In the genomic region with DNA sequence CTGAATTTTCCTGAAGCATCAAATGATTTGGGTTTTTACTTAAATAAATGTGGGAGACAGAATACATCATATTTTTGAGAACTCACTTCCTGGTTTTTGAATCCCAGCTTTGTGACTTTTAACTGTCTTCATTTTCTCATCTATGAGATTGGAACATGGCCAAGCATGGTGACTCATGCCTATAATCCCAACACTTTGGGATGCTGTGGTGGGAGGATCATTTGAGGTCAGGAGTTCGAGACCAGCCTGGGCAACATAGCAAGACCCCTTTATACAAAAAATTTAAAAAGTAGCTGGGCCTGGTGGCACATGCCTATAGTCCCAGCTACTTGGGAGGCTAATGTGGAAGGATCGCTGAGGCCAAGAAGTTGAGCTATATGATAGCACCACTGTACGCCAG, we compare ENCODE assay signal across 17 cellular contexts.
DNase-seq lines count a peak whose midpoint lies in the region; ATAC-seq, FAIRE-seq and TF ChIP-seq lines count a peak whose summit lies in the region.
"Had no signal": no experiment of that assay in that cellular context is flagged by ENCODE, and none has a peak within 500 bp of the region (broad histone marks: within the 10 kb centered on the region; RNA-seq: fewer than 3 reads in every experiment).

No MANE protein-coding gene starts in this region.

- peaks cover 16% of the 10 kb centered on the region; the same call in 1 of the 2 replicates for H4K20me1 ChIP-seq in HepG2 (ENCODE audit: insufficient read depth, low read length)

- in situ Hi-C loops in HepG2 (cut with HindIII; ENCODE audit: extremely low pct_ligation_motif_present, low pct_unique_long_range_greater_than_20kb) = no loop called here
- in situ Hi-C loops in SK-MEL-5 (cut with HindIII; ENCODE audit: low pct_unique_long_range_greater_than_20kb, low sequenced_read_pairs) = no loop called here

- WGBS in HepG2 (ENCODE audit: low lambda C conversion rate) = 97% methylated on average over 3 of the region's 3 CpGs
- 95% methylated on average over 3 of the region's 3 CpGs for WGBS in right lobe of liver (ENCODE audit: insufficient coverage, low coverage, low lambda C conversion rate, missing lambda C conversion rate)

- H3K27me3 Mint-ChIP-seq in CD8-positive, alpha-beta memory T cell = no peaks in the 10 kb centered on the region
- H3K27me3 Mint-ChIP-seq: activated B cell treated with CpG ODN at 0.5 μM for 24 hours; activated naive CD8-positive, alpha-beta T cell treated with anti-CD3 and anti-CD28 coated beads, Interleukin-2, amount 10 ng/mL, durations not matched to agents 7 days and 5 days had no signal

- H3K36me3 ChIP-seq in HepG2 (replicated peaks in 1 of 2; ENCODE audit: control insufficient read depth in 1 of 2, insufficient read depth in 2 of 2, low read length in 2 of 2) (peaks cover 8 to 22% of the 10 kb centered on the region in 2 experiments), right lobe of liver (no peaks in the 10 kb centered on the region)
- H3K36me3 ChIP-seq in CD8-positive, alpha-beta memory T cell (ENCODE audit: insufficient read depth, low read length) = no peaks in the 10 kb centered on the region

- H3K27me3 ChIP-seq in HepG2 (ENCODE audit: control insufficient read depth in 1 of 2, insufficient read depth in 2 of 2, low read length in 2 of 2) (no peaks in the 10 kb centered on the region), right lobe of liver (no peaks in the 10 kb centered on the region)
- H3K27me3 ChIP-seq in CD8-positive, alpha-beta memory T cell (ENCODE audit: insufficient read depth, low read length, poor library complexity, severe bottlenecking) = no peaks in the 10 kb centered on the region
- H3K27me3 ChIP-seq: upper lobe of right lung had no signal

- POLR2A ChIA-PET in HepG2 (lab: Yijun Ruan, JAX) = no interaction called here
- POLR2A ChIA-PET in CD8-positive, alpha-beta memory T cell (lab: Charles Lee) = no interaction called here

- BruUV-seq in HepG2 (replicated peaks; lab: Mats Ljungman, UMichigan) = TSS peak; percentile 5

- no peak overlapping the region for H3K27ac Mint-ChIP-seq in CD8-positive, alpha-beta memory T cell
- H3K27ac Mint-ChIP-seq: activated B cell treated with CpG ODN at 0.5 μM for 24 hours; activated naive CD8-positive, alpha-beta T cell treated with anti-CD3 and anti-CD28 coated beads, Interleukin-2, amount 10 ng/mL, durations not matched to agents 7 days and 5 days had no signal

- FAIRE-seq in HepG2 (lab: Jason Lieb, UNC) = no peak

- H3K27ac ChIP-seq in HepG2 (ENCODE audit: extremely low read length, insufficient read depth, low read length) (no peak overlapping the region), right lobe of liver (no peak overlapping the region)
- no peak overlapping the region for H3K27ac ChIP-seq in CD8-positive, alpha-beta memory T cell (ENCODE audit: low read depth, low read length)
- H3K27ac ChIP-seq: upper lobe of right lung had no signal

- no peak overlapping the region for H2AFZ ChIP-seq in HepG2 (ENCODE audit: low read length)

- H3K4me3 Mint-ChIP-seq in CD8-positive, alpha-beta memory T cell = no peak overlapping the region
- H3K4me3 Mint-ChIP-seq: activated B cell treated with CpG ODN at 0.5 μM for 24 hours; activated naive CD8-positive, alpha-beta T cell treated with anti-CD3 and anti-CD28 coated beads, Interleukin-2, amount 10 ng/mL, durations not matched to agents 7 days and 5 days; immature natural killer cell had no signal

- no peaks in the 10 kb centered on the region for H3K9me3 ChIP-seq in HepG2 (ENCODE audit: low read length)
- H3K9me3 ChIP-seq in right lobe of liver = no peaks in the 10 kb centered on the region
- no peaks in the 10 kb centered on the region for H3K9me3 ChIP-seq in CD8-positive, alpha-beta memory T cell (ENCODE audit: low read length)
- H3K9me3 ChIP-seq: upper lobe of right lung had no signal

- TF ChIP-seq CTCF in HepG2 (CRISPR knock-in tag; IDR thresholded peaks at IDR 0.05) = no peak
- TF ChIP-seq CTCF in right lobe of liver (IDR thresholded peaks at IDR 0.05) = no peak
- no peak for TF ChIP-seq CTCF in fibroblast of pulmonary artery (IDR thresholded peaks at IDR 0.05; ENCODE audit: low read length, missing control alignments)

- DNase-seq in HepG2 (ENCODE audit: low spot score) (no peak), right lobe of liver (no peak), SK-MEL-5 (ENCODE audit: low read depth, low spot score) (peak; percentile 3), fibroblast of pulmonary artery (ENCODE audit: low read depth) (peak; percentile 46), KG1 (lab: John Stamatoyannopoulos, UW) (no peak)
- no peak for DNase-seq in CD8-positive, alpha-beta memory T cell
- DNase-seq: activated B cell treated with CpG ODN at 0.5 μM for 24 hours; activated CD8-positive, alpha-beta memory T cell treated with anti-CD3 and anti-CD28 coated beads, Interleukin-2, amount 50 U/mL, for 4 hours; activated naive CD8-positive, alpha-beta T cell treated with anti-CD3 and anti-CD28 coated beads, Interleukin-2, amount 10 ng/mL, durations not matched to agents 7 days and 5 days; DMS79; immature natural killer cell; Kasumi-1; NK-92 treated with Interleukin-12 subunit alpha and Interleukin-12 subunit beta, amount 100 ng/mL, for 24 hours; upper lobe of right lung had no signal

- intact Hi-C loops in HepG2 (cut with micrococcal nuclease; ENCODE audit: unreplicated experiment) (no loop called here), right lobe of liver (cut with DNase I) (no loop called here)

- H3K4me1 ChIP-seq in HepG2 (ENCODE audit: insufficient read depth, low read length) (peaks cover 20% of the 10 kb centered on the region), right lobe of liver (peaks cover 0 to 49% (median 16%) of the 10 kb centered on the region in 4 donors)
- H3K4me1 ChIP-seq in CD8-positive, alpha-beta memory T cell (ENCODE audit: insufficient read depth, low read length) = no peaks in the 10 kb centered on the region

- peaks cover 27% of the 10 kb centered on the region for H3K79me2 ChIP-seq in HepG2 (ENCODE audit: insufficient read depth, low read length)

- no peak for TF ChIP-seq RAD21 in HepG2 (CRISPR knock-in tag; IDR thresholded peaks at IDR 0.05)

- no peak for TF ChIP-seq EP300 in HepG2 (IDR thresholded peaks at IDR 0.05; ENCODE audit: low read depth in 2 of 2, low read length in 2 of 2)
- no peak for TF ChIP-seq EP300 in HepG2 (CRISPR knock-in tag; IDR thresholded peaks at IDR 0.05; ENCODE audit: borderline replicate concordance)

- no peak overlapping the region for H3K4me2 ChIP-seq in HepG2 (ENCODE audit: low read depth, low read length)

- no peaks in the 10 kb centered on the region for H3K9me3 Mint-ChIP-seq in CD8-positive, alpha-beta memory T cell
- H3K9me3 Mint-ChIP-seq: activated B cell treated with CpG ODN at 0.5 μM for 24 hours; activated naive CD8-positive, alpha-beta T cell treated with anti-CD3 and anti-CD28 coated beads, Interleukin-2, amount 10 ng/mL, durations not matched to agents 7 days and 5 days had no signal

- CTCF ChIA-PET in HepG2 (lab: Yijun Ruan, JAX; ENCODE audit: low intra/inter-chr PET ratio, low total read pairs) = no interaction called here
- CTCF ChIA-PET in CD8-positive, alpha-beta memory T cell (lab: Charles Lee) = no interaction called here

- peaks cover 15 to 44% (median 42%) of the 10 kb centered on the region in 3 donors for H3K4me1 Mint-ChIP-seq in CD8-positive, alpha-beta memory T cell

- H3K36me3 Mint-ChIP-seq in CD8-positive, alpha-beta memory T cell = peaks cover 0 to 18% (median 13%) of the 10 kb centered on the region in 3 donors

- H3K4me3 ChIP-seq in HepG2 (replicated peaks in 1 of 3; ENCODE audit: insufficient read depth in 1 of 3, low read depth in 2 of 3, low read length in 3 of 3) = no peak overlapping the region
- no peak overlapping the region for H3K4me3 ChIP-seq in right lobe of liver
- no peak overlapping the region for H3K4me3 ChIP-seq in fibroblast of pulmonary artery (replicated peaks; ENCODE audit: low read depth, low read length)
- no peak overlapping the region for H3K4me3 ChIP-seq in CD8-positive, alpha-beta memory T cell (ENCODE audit: low read length)
- H3K4me3 ChIP-seq: GM12878, upper lobe of right lung had no signal

- ATAC-seq in HepG2 (no peak), right lobe of liver (no peak), HG03354 (IDR thresholded peaks at IDR 0.05; ENCODE audit: poor library complexity, severe bottlenecking, unreplicated experiment) (no peak), GM21360 (IDR thresholded peaks at IDR 0.05; ENCODE audit: unreplicated experiment) (no peak)
- ATAC-seq: GM12878, upper lobe of right lung had no signal

- TF ChIP-seq POLR2A in HepG2 (IDR thresholded peaks at IDR 0.05; ENCODE audit: insufficient read depth in 1 of 2, low read depth in 2 of 2, low read length in 2 of 2) (no peak), right lobe of liver (IDR thresholded peaks at IDR 0.05) (no peak)

- no peak overlapping the region for H3K9ac ChIP-seq in HepG2 (ENCODE audit: insufficient read depth, low read depth, low read length)

TF ChIP-seq in HepG2, 621 proteins besides CTCF, POLR2A, EP300 and RAD21:
- TF ChIP-seq BORCS8-MEF2B (CRISPR knock-in tag; IDR thresholded peaks at IDR 0.05) (no peak), ZNF121 (CRISPR knock-in tag; IDR thresholded peaks at IDR 0.05) (peak; percentile 78), FOSL2 (CRISPR knock-in tag; IDR thresholded peaks at IDR 0.05) (peak; percentile 73), ZNF720 (CRISPR knock-in tag; IDR thresholded peaks at IDR 0.05) (no peak), ZFP1 (CRISPR knock-in tag; IDR thresholded peaks at IDR 0.05) (no peak)

Comparison
In these comparisons a context has a peak if more than half of its experiments do, and no peak if none do; other contexts are left out.
1. DNase-seq: peak in SK-MEL-5 (single experiment) and fibroblast of pulmonary artery (single experiment); none in HepG2 (single experiment), right lobe of liver (0 of 3), CD8-positive, alpha-beta memory T cell (0 of 5) and KG1 (single experiment).